Comparison of ENCODE assay signal across 8 cellular contexts in the genomic region with DNA sequence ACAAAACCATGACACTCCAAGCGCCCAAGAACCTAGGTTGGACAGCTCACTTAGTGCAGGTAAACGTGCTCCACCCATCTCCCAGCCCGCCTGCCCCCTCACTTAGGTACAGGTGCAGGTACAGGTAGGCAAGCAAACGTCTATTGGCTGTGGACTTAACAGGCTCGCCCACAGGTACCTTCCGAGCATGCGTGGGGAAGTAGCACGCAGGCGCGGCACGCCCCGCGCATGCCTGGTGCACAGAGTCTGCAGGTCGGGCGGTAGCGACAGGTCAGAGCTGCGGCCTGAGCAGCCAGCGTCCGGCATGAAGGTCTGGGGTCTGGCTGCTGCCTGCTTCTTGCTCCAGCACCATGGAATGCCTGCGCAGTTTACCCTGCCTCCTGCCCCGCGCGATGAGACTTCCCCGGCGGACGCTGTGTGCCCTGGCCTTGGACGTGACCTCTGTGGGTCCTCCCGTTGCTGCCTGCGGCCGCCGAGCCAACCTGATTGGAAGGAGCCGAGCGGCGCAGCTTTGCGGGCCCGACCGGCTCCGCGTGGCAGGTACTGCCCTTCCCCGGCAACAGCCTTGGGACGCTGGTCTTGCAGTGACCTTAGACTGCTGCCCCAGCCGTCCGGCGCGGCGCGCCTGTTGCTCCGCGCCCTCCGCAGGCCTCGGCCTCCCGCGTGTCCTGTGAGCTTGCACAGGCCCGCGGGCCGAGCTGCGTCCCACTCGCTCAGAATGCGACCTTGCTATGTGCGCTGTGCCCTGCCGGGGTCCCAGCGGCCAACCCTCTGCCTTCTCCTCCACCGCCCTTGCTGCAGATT. TPM values are rescaled to one million over a fixed set of nuclear protein-coding genes. Genes with fewer than 3 reads are reported as not detected.
A peak's percentile ranks its signal among the peaks of the same experiment; 100 is the strongest.
DNase-seq lines count a peak whose midpoint lies in the region; ATAC-seq and TF ChIP-seq lines count a peak whose summit lies in the region.

A gene with protein sequence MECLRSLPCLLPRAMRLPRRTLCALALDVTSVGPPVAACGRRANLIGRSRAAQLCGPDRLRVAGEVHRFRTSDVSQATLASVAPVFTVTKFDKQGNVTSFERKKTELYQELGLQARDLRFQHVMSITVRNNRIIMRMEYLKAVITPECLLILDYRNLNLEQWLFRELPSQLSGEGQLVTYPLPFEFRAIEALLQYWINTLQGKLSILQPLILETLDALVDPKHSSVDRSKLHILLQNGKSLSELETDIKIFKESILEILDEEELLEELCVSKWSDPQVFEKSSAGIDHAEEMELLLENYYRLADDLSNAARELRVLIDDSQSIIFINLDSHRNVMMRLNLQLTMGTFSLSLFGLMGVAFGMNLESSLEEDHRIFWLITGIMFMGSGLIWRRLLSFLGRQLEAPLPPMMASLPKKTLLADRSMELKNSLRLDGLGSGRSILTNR (plus strand): TSS at position 240 of the 804 bp plus-strand sequence. CDS start 111 bp downstream, at position 351.

- H3K27ac ChIP-seq in caudate nucleus (ENCODE audit: low read depth, low read length) (no peak within 1 kb of the TSS), spleen (peak within 1 kb of the TSS; percentile 55 to 86 (median 76))

- ATAC-seq in GM18873 (IDR thresholded peaks at IDR 0.05; ENCODE audit: low FRiP score, unreplicated experiment): peak; percentile 94
- peak; percentile 89 for ATAC-seq in HG03135 (IDR thresholded peaks at IDR 0.05; ENCODE audit: unreplicated experiment)

- intact Hi-C loops in spleen (cut with DNase I; ENCODE audit: low total_unique reads): no loop called here

- no peaks in the 10 kb centered on the region for H3K9me3 ChIP-seq in spleen

- peaks cover 0 to 14% (median 0%) of the 10 kb centered on the region in 7 donors for H3K27me3 ChIP-seq in spleen (replicated peaks in 1 of 7)

- 0 to 1% (median 1%) methylated on average over 5 to 63 of the region's 63 CpGs for WGBS in spleen, 5 donors

- peaks cover 0 to 29% (median 14%) of the 10 kb centered on the region in 6 donors for H3K36me3 ChIP-seq in spleen

- peaks cover 0 to 8% (median 2%) of the 10 kb centered on the region in 3 donors for H3K27me3 Mint-ChIP-seq in immature natural killer cell (ENCODE audit: low read depth in 3 of 3)

- peaks cover 25 to 30% of the 10 kb centered on the region in 2 donors for H3K4me1 Mint-ChIP-seq in immature natural killer cell

- DNase-seq in AG08395 (ENCODE audit: low spot score) (peak; percentile 87), NCI-H2227 (lab: John Stamatoyannopoulos, UW; ENCODE audit: unreplicated experiment) (peak; percentile 84), caudate nucleus (lab: John Stamatoyannopoulos, UW) (peak in 60 of 61 donors; percentile 12 to 94 (median 80)), immature natural killer cell (peak; percentile 68 to 76 (median 72)), spleen (peak; percentile 96)
- peak; percentile 39 to 64 (median 52) for DNase-seq in activated CD4-positive, CD25-positive, alpha-beta regulatory T cell (lab: John Stamatoyannopoulos, UW)

- no peaks in the 10 kb centered on the region for H3K9me3 Mint-ChIP-seq in immature natural killer cell

- H3K36me3 Mint-ChIP-seq in immature natural killer cell: peaks cover 0 to 7% (median 7%) of the 10 kb centered on the region in 3 donors

- peak within 1 kb of the TSS; percentile 60 to 94 (median 88) for H3K27ac Mint-ChIP-seq in immature natural killer cell

- peak within 1 kb of the TSS; percentile 61 to 98 (median 92) for H3K4me3 ChIP-seq in spleen

- peak in 2 of 3 donors; percentile 42 to 59 for TF ChIP-seq POLR2A in spleen (IDR thresholded peaks at IDR 0.05)

- peaks cover 10 to 31% (median 23%) of the 10 kb centered on the region in 6 donors for H3K4me1 ChIP-seq in spleen

- peak within 1 kb of the TSS; percentile 94 to 99 (median 96) for H3K4me3 Mint-ChIP-seq in immature natural killer cell

- TF ChIP-seq CTCF in spleen (IDR thresholded peaks at IDR 0.05 in 8 of 11, conservative IDR thresholded peaks at IDR 0.05 in 3 of 11): no peak

RNA-seq across cellular contexts. Expression of the gene that starts here (rescaled TPM):
- polyA plus RNA-seq in immature natural killer cell (10 to 100 TPM; 17.6 to 20.6 (median 17.8) TPM), spleen (10 to 100 TPM in 2 of 3 donors, 1 to 10 TPM in 1; 10.0 to 12.2 (median 12.0) TPM)
- total RNA-seq in spleen: 10 to 100 TPM; 14.6 to 23.7 (median 19.1) TPM
